1 cellular context compared by ENCODE assay signal in genomic region chr7:90599892-90600555, GRCh38.
A peak's percentile ranks its signal among the peaks of the same experiment; 100 is the strongest.
TF ChIP-seq lines count a peak whose summit lies in the region.

No MANE protein-coding gene starts in this region.

TF ChIP-seq in SK-N-SH, 30 proteins besides CTCF, POLR2A, EP300 and RAD21 (continued from another document):
- TF ChIP-seq IRF3 (IDR thresholded peaks at IDR 0.05; ENCODE audit: low read depth, low read length) (no peak), FOXM1 (IDR thresholded peaks at IDR 0.05; ENCODE audit: low read depth) (no peak), PBX3 (IDR thresholded peaks at IDR 0.05) (peak; percentile 44), RCOR1 (IDR thresholded peaks at IDR 0.05; ENCODE audit: low read length) (0 out of 2 replicates have a peak, but pooled peaks have one; percentile 51), USF1 (IDR thresholded peaks at IDR 0.05; ENCODE audit: borderline replicate concordance, low read depth) (no peak), TCF12 (IDR thresholded peaks at IDR 0.05) (peak; percentile 39; the same call in 1 of the 2 replicates), MAX (IDR thresholded peaks at IDR 0.05; ENCODE audit: low read depth) (no peak), CHD2 (IDR thresholded peaks at IDR 0.05; ENCODE audit: low read length, partially characterized antibody) (no peak)
